Comparison of ENCODE assay signal across 10 cellular contexts in the genomic region with DNA sequence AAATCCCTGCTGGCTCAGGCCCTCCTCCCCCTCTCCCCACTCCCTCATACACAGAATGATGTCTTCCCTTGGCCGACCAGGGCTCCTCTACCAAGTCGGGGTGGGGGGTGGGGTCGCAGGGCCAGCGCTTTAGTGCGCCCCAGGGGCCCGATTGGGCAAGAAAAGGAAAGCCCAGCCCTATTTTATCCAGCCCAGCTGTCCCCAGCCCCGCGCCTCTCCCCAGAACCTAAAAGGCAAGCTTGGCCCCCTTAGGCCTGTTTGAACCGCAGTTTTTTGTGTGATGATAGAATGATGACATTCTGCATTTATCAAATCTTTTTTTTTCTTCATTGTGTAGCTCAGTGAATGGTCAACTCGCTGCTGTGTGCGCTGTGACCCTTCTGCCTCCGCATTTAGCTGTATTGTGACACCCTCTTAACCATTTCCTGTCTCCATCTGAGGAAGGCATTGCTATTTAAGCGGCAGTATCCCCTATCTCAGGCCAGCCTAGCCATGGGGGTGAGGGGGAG.
DNase-seq lines count a peak whose midpoint lies in the region; ATAC-seq and TF ChIP-seq lines count a peak whose summit lies in the region.
"Had no signal": no experiment of that assay in that cellular context is flagged by ENCODE, and none has a peak within 500 bp of the region (broad histone marks: within the 10 kb centered on the region; RNA-seq: fewer than 3 reads in every experiment).

No MANE protein-coding gene starts in this region.

- H3K4me3 ChIP-seq in left ventricle myocardium inferior, result peak overlapping the region; percentile 79
- peak overlapping the region in 2 of 3 donors; percentile 16 to 20 for H3K4me3 ChIP-seq in skeletal muscle tissue (ENCODE audit: low read length in 3 of 3)
- no peak overlapping the region for H3K4me3 ChIP-seq in body of pancreas

- DNase-seq in NCI-H524 (lab: John Stamatoyannopoulos, UW) (peak; percentile 54 to 63), NCI-H524 treated with DMSO at 0.1 percent for 48 hours (lab: John Stamatoyannopoulos, UW) (no peak), SKM-1 treated with dmso at 0.1 percent for 144 hours (lab: John Stamatoyannopoulos, UW; ENCODE audit: unreplicated experiment) (peak; percentile 63), left ventricle myocardium inferior (peak; percentile 28), ACHN (no peak), body of pancreas (no peak)

- no peak for TF ChIP-seq POLR2A in body of pancreas (IDR thresholded peaks at IDR 0.05)

- H3K4me1 ChIP-seq in left ventricle myocardium inferior (peaks cover 67% of the 10 kb centered on the region), skeletal muscle tissue (ENCODE audit: control insufficient read depth in 3 of 3, insufficient read depth in 3 of 3, low read length in 3 of 3) (peaks cover 16 to 25% (median 19%) of the 10 kb centered on the region in 3 donors), body of pancreas (peaks cover 20% of the 10 kb centered on the region)

- 36 to 57% methylated on average over 13 of the region's 13 CpGs for WGBS in body of pancreas, 2 donors

- intact Hi-C loops in left ventricle myocardium inferior (cut with micrococcal nuclease), result no loop called here
- intact Hi-C loops in body of pancreas (cut with DNase I), result no loop called here

- H3K27ac ChIP-seq in left ventricle myocardium inferior (replicated peaks), result peak overlapping the region; percentile 75
- H3K27ac ChIP-seq in skeletal muscle tissue (ENCODE audit: low read depth, low read length), result no peak overlapping the region
- no peak overlapping the region for H3K27ac ChIP-seq in body of pancreas
- H3K27ac ChIP-seq: C4-2B, vagina had no signal

- H3K9ac ChIP-seq in skeletal muscle tissue (ENCODE audit: low read depth in 1 of 3, low read length in 3 of 3), result peak overlapping the region in 1 of 3 donors; percentile 25

- H3K27me3 ChIP-seq in left ventricle myocardium inferior (ENCODE audit: low read depth) (no peaks in the 10 kb centered on the region), skeletal muscle tissue (ENCODE audit: control insufficient read depth in 3 of 3, insufficient read depth in 3 of 3, low read length in 3 of 3) (peaks cover 0 to 3% (median 0%) of the 10 kb centered on the region in 3 donors), body of pancreas (no peaks in the 10 kb centered on the region)
- H3K27me3 ChIP-seq: vagina had no signal

- in situ Hi-C loops in ACHN (cut with HindIII; ENCODE audit: low pct_ligation_motif_present, low pct_unique_long_range_greater_than_20kb, low sequenced_read_pairs), result no loop called here

- H3K36me3 ChIP-seq in left ventricle myocardium inferior (no peaks in the 10 kb centered on the region), skeletal muscle tissue (ENCODE audit: control insufficient read depth in 3 of 3, insufficient read depth in 3 of 3, low read length in 3 of 3) (no peaks in the 10 kb centered on the region), body of pancreas (replicated peaks in 1 of 2; ENCODE audit: insufficient read depth in 1 of 2, low read depth in 2 of 2) (no peaks in the 10 kb centered on the region)
- H3K36me3 ChIP-seq: vagina had no signal

- no peak for TF ChIP-seq CTCF in left ventricle myocardium inferior (IDR thresholded peaks at IDR 0.05; ENCODE audit: borderline replicate concordance)
- TF ChIP-seq CTCF in body of pancreas (IDR thresholded peaks at IDR 0.05), result no peak

- H3K9me3 ChIP-seq in left ventricle myocardium inferior (replicated peaks) (no peaks in the 10 kb centered on the region), skeletal muscle tissue (ENCODE audit: control insufficient read depth in 3 of 3, low read length in 3 of 3) (no peaks in the 10 kb centered on the region), body of pancreas (no peaks in the 10 kb centered on the region)
- H3K9me3 ChIP-seq: vagina had no signal

- ATAC-seq in body of pancreas (no peak), GM21360 (IDR thresholded peaks at IDR 0.05; ENCODE audit: unreplicated experiment) (no peak)

Comparison
In these comparisons a context has a peak if more than half of its experiments do, and no peak if none do; other contexts are left out.
1. DNase-seq: peak in NCI-H524 (2 of 2), SKM-1 treated with dmso at 0.1 percent for 144 hours (single experiment) and left ventricle myocardium inferior (single experiment); none in NCI-H524 treated with DMSO at 0.1 percent for 48 hours (single experiment), ACHN (single experiment) and body of pancreas (0 of 4).
2. H3K4me3 ChIP-seq: peak in left ventricle myocardium inferior (single experiment) and skeletal muscle tissue (2 of 3); none in body of pancreas (0 of 2).